ENCODE assay signal across 9 cellular contexts in the genomic region with DNA sequence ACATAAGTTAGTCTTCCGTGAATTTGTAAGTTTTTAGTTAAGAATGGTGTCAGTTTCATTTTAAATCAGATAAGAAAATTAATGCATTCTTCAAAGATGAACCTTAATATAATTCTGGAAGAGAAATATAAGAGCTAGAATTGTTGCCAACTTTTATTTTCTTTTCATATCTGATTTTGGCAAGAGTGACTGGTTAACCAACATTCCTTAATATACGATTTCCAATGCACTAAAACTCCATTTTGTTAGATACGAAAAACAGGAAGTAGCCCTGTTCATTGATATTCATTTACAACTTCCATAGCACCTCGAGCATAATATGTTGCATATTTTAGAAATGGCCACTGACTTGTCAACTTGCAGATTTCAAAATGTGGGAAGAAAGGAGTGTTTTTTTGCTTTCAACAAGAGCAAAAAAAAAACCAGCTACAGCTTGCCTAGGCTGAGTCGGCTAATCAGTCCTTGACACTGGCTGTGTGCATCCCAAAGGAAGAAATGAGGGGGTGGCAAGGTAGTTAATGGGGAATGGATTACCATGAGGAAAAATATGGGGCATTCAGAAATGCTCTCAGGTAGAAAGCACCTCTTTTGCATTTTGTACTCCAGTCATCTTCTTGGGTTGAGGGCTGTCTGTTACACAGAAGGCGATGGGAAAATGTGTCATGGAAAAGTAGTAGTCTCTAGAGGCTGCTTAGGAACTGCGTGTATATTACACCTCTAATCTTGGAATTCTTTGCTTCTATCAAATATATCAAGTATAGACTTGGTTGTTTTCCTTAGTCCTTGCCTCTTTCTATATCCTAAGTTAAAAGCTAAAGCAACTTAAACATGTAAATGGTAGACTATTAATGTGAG. TPM values are rescaled to one million over a fixed set of nuclear protein-coding genes. Genes with fewer than 3 reads are reported as not detected.
DNase-seq lines count a peak whose midpoint lies in the region; ATAC-seq and TF ChIP-seq lines count a peak whose summit lies in the region.
"Had no signal": no experiment of that assay in that cellular context is flagged by ENCODE, and none has a peak within 500 bp of the region (broad histone marks: within the 10 kb centered on the region; RNA-seq: fewer than 3 reads in every experiment).

No MANE protein-coding gene starts in this region.

- DNase-seq in activated T-cell treated with anti-CD3 and anti-CD28 coated beads, Interleukin-2, amount 50 U/mL, for 4 hours, result no peak
- DNase-seq in activated T-cell treated with anti-CD3 and anti-CD28 coated beads, Interleukin-2, amount 50 U/mL, for 1 hour, result no peak
- DNase-seq in WTC11 (ENCODE audit: low spot score) (no peak), immature natural killer cell (no peak), suprapubic skin (ENCODE audit: low spot score in 2 of 2) (no peak), DMS53 (lab: John Stamatoyannopoulos, UW) (no peak)

- no peaks in the 10 kb centered on the region for H3K36me3 ChIP-seq in suprapubic skin

- WGBS in suprapubic skin, result 27% methylated on average over 7 of the region's 7 CpGs

- no peaks in the 10 kb centered on the region for H3K27me3 Mint-ChIP-seq in activated T-cell treated with anti-CD3 and anti-CD28 coated beads, Interleukin-2, amount 50 U/mL, for 4 hours (ENCODE audit: low read depth)
- H3K27me3 Mint-ChIP-seq in WTC11 (ENCODE audit: low read depth), result no peaks in the 10 kb centered on the region
- peaks cover 0 to 11% (median 7%) of the 10 kb centered on the region in 3 donors for H3K27me3 Mint-ChIP-seq in immature natural killer cell (ENCODE audit: low read depth in 3 of 3)

- no peak for ATAC-seq in activated T-cell treated with anti-CD3 and anti-CD28 coated beads, Interleukin-2, amount 50 U/mL, for 4 hours
- ATAC-seq in WTC11 (no peak), HG03521 (IDR thresholded peaks at IDR 0.05; ENCODE audit: unreplicated experiment) (no peak)
- ATAC-seq in activated CD4-positive, CD25-positive, alpha-beta regulatory T cell treated with anti-CD3 and anti-CD28 coated beads, Interleukin-2, amount 50 U/mL, for 24 hours, result no peak

- CTCF ChIA-PET in WTC11 (lab: Charles Lee), result interaction anchor here (0.8 to 3.7 kb wide), 5 partner anchors 8 to 339 kb away, joined by 3 to 18 read pairs (median 4); no protein-coding TSS in a partner anchor

- peaks cover 62% of the 10 kb centered on the region for H3K4me1 Mint-ChIP-seq in activated T-cell treated with anti-CD3 and anti-CD28 coated beads, Interleukin-2, amount 50 U/mL, for 4 hours (ENCODE audit: low read depth)
- peaks cover 50% of the 10 kb centered on the region for H3K4me1 Mint-ChIP-seq in WTC11
- H3K4me1 Mint-ChIP-seq in immature natural killer cell, result peaks cover 58 to 70% of the 10 kb centered on the region in 2 donors

- H3K27ac ChIP-seq in suprapubic skin, result peak overlapping the region; percentile 99
- H3K27ac ChIP-seq: C4-2B had no signal

- no peak for TF ChIP-seq POLR2A in suprapubic skin (IDR thresholded peaks at IDR 0.05)

- H3K9me3 Mint-ChIP-seq in activated T-cell treated with anti-CD3 and anti-CD28 coated beads, Interleukin-2, amount 50 U/mL, for 4 hours, result no peaks in the 10 kb centered on the region
- H3K9me3 Mint-ChIP-seq in WTC11 (no peaks in the 10 kb centered on the region), immature natural killer cell (no peaks in the 10 kb centered on the region)

- H3K9me3 ChIP-seq in suprapubic skin, result no peaks in the 10 kb centered on the region

- no peak for TF ChIP-seq EP300 in suprapubic skin (IDR thresholded peaks at IDR 0.05)

- H3K4me3 Mint-ChIP-seq in activated T-cell treated with anti-CD3 and anti-CD28 coated beads, Interleukin-2, amount 50 U/mL, for 4 hours, result peak overlapping the region; percentile 81
- H3K4me3 Mint-ChIP-seq in WTC11, result no peak overlapping the region
- peak overlapping the region; percentile 68 to 90 (median 81) for H3K4me3 Mint-ChIP-seq in immature natural killer cell

- POLR2A ChIA-PET in WTC11 (lab: Charles Lee), result no interaction called here

- H3K27ac Mint-ChIP-seq in WTC11 (peak overlapping the region; percentile 69), immature natural killer cell (peak overlapping the region; percentile 61 to 86 (median 84))

- H3K36me3 Mint-ChIP-seq in activated T-cell treated with anti-CD3 and anti-CD28 coated beads, Interleukin-2, amount 50 U/mL, for 4 hours (ENCODE audit: insufficient read depth), result peaks cover 14% of the 10 kb centered on the region
- H3K36me3 Mint-ChIP-seq in WTC11, result no peaks in the 10 kb centered on the region
- H3K36me3 Mint-ChIP-seq in immature natural killer cell, result no peaks in the 10 kb centered on the region

- TF ChIP-seq CTCF in WTC11 (IDR thresholded peaks at IDR 0.05), result no peak
- TF ChIP-seq CTCF in suprapubic skin (IDR thresholded peaks at IDR 0.05), result no peak

- H3K4me3 ChIP-seq in suprapubic skin, result peak overlapping the region; percentile 79

- H3K27me3 ChIP-seq in suprapubic skin, result no peaks in the 10 kb centered on the region

- H3K4me1 ChIP-seq in suprapubic skin, result peaks cover 54% of the 10 kb centered on the region

TF ChIP-seq in WTC11, 78 proteins besides CTCF, POLR2A, EP300 and RAD21:
- TF ChIP-seq IRF1 (CRISPR knock-in tag; IDR thresholded peaks at IDR 0.05) (no peak), ZNF425 (CRISPR knock-in tag; conservative IDR thresholded peaks at IDR 0.05) (no peak), MYBL2 (CRISPR knock-in tag; IDR thresholded peaks at IDR 0.05) (no peak), ZNF423 (CRISPR knock-in tag; IDR thresholded peaks at IDR 0.05) (no peak), STAT6 (CRISPR knock-in tag; conservative IDR thresholded peaks at IDR 0.05; ENCODE audit: low read depth) (no peak), FOXK1 (CRISPR knock-in tag; IDR thresholded peaks at IDR 0.05) (no peak)

RNA-seq across cellular contexts. Expression of gene MAP3K1, which starts 3.9 kb away (rescaled TPM):
- 10 to 100 TPM; 18.2 to 19.1 (median 18.6) TPM for total RNA-seq in activated T-cell treated with anti-CD3 and anti-CD28 coated beads, Interleukin-2, amount 50 U/mL, for 4 hours
- 13.1 to 16.3 TPM (median 13.9 TPM) in 3 replicates for total RNA-seq in WTC11 (2021)
- polyA plus RNA-seq in immature natural killer cell, result 10 to 100 TPM in 2 of 3 donors, 1 to 10 TPM in 1; 5.8 to 16.7 (median 10.2) TPM
- 10 to 100 TPM; 48.4 to 89.2 (median 61.1) TPM for total RNA-seq in suprapubic skin
